Comparison of ENCODE assay signal across 8 cellular contexts in genomic region chr13:113207890-113208423, GRCh38. TPM values are rescaled to one million over a fixed set of nuclear protein-coding genes. Genes with fewer than 3 reads are reported as not detected.
A peak's percentile ranks its signal among the peaks of the same experiment; 100 is the strongest.
DNase-seq lines count a peak whose midpoint lies in the region; ATAC-seq and TF ChIP-seq lines count a peak whose summit lies in the region.

No MANE protein-coding gene starts in this region.

- no peak for TF ChIP-seq CTCF in RWPE2 (IDR thresholded peaks at IDR 0.05; ENCODE audit: poor library complexity, severe bottlenecking)
- TF ChIP-seq CTCF in vagina (IDR thresholded peaks at IDR 0.05): no peak

- H3K4me3 ChIP-seq in RWPE2 (ENCODE audit: severe bottlenecking) (peak overlapping the region; percentile 74), mesodermal cell (ENCODE audit: extremely low read depth, insufficient read depth, low read length, poor library complexity, severe bottlenecking) (peak overlapping the region; percentile 80), vagina (peak overlapping the region; percentile 78 to 98)
- peak overlapping the region; percentile 91 for H3K4me3 ChIP-seq in effector memory CD4-positive, alpha-beta T cell (ENCODE audit: insufficient read depth, low read depth, low read length, poor library complexity, severe bottlenecking)

- peak; percentile 1 for ATAC-seq in GM18867 (IDR thresholded peaks at IDR 0.05; ENCODE audit: unreplicated experiment)
- peak; percentile 8 for ATAC-seq in HG03139 (IDR thresholded peaks at IDR 0.05; ENCODE audit: unreplicated experiment)
- ATAC-seq in RWPE2 (ENCODE audit: low read depth): peak; percentile 37

- 1 to 2% methylated on average over 38 to 40 of the region's 45 CpGs for WGBS in mesodermal cell (ENCODE audit: insufficient coverage in 2 of 2), 2 experiments

- no peaks in the 10 kb centered on the region for H3K9me3 ChIP-seq in RWPE2 (ENCODE audit: severe bottlenecking)
- no peaks in the 10 kb centered on the region for H3K9me3 ChIP-seq in effector memory CD4-positive, alpha-beta T cell (ENCODE audit: control insufficient read depth, low read length)
- no peaks in the 10 kb centered on the region for H3K9me3 ChIP-seq in mesodermal cell (ENCODE audit: control insufficient read depth, low read length)
- no peaks in the 10 kb centered on the region for H3K9me3 ChIP-seq in vagina

- H3K27me3 ChIP-seq in RWPE2 (ENCODE audit: insufficient read depth, poor library complexity, severe bottlenecking): no peaks in the 10 kb centered on the region
- no peaks in the 10 kb centered on the region for H3K27me3 ChIP-seq in effector memory CD4-positive, alpha-beta T cell (replicated peaks; ENCODE audit: control insufficient read depth, insufficient read depth, low read length, poor library complexity, severe bottlenecking)
- no peaks in the 10 kb centered on the region for H3K27me3 ChIP-seq in vagina

- intact Hi-C loops in vagina (cut with DNase I): loop anchor here (10.0 kb wide), 1 partner anchor 87 kb away; the partner anchor contains the start of gene LAMP1

- DNase-seq in AG20443 (ENCODE audit: low spot score) (peak; percentile 68), RWPE2 (ENCODE audit: low spot score) (no peak), vagina (ENCODE audit: extremely low spot score in 2 of 2) (no peak)
- no peak for DNase-seq in effector memory CD4-positive, alpha-beta T cell
- DNase-seq in central memory CD4-positive, alpha-beta T cell: no peak

- H3K27ac ChIP-seq in RWPE2 (ENCODE audit: poor library complexity, severe bottlenecking) (peak overlapping the region; percentile 88), mesodermal cell (ENCODE audit: low read depth, low read length, severe bottlenecking) (peak overlapping the region; percentile 98), vagina (peak overlapping the region; percentile 99)
- H3K27ac ChIP-seq in effector memory CD4-positive, alpha-beta T cell (ENCODE audit: insufficient read depth, low read length, poor library complexity, severe bottlenecking): peak overlapping the region; percentile 93

- H3K4me1 ChIP-seq in RWPE2 (ENCODE audit: insufficient read depth, poor library complexity, severe bottlenecking): peaks cover 14% of the 10 kb centered on the region
- H3K4me1 ChIP-seq in effector memory CD4-positive, alpha-beta T cell (ENCODE audit: control insufficient read depth, insufficient read depth, low read length, poor library complexity, severe bottlenecking): peaks cover 26% of the 10 kb centered on the region
- H3K4me1 ChIP-seq in mesodermal cell (ENCODE audit: control insufficient read depth, insufficient read depth, low read length, poor library complexity, severe bottlenecking): peaks cover 24% of the 10 kb centered on the region
- peaks cover 77% of the 10 kb centered on the region for H3K4me1 ChIP-seq in vagina

- TF ChIP-seq POLR2A in vagina (IDR thresholded peaks at IDR 0.05): no peak

- peaks cover 49% of the 10 kb centered on the region for H3K36me3 ChIP-seq in RWPE2 (ENCODE audit: low read depth)
- H3K36me3 ChIP-seq in effector memory CD4-positive, alpha-beta T cell (ENCODE audit: control insufficient read depth, insufficient read depth, low read length): peaks cover 4% of the 10 kb centered on the region
- H3K36me3 ChIP-seq in mesodermal cell (ENCODE audit: control insufficient read depth, insufficient read depth, low read length): peaks cover 44% of the 10 kb centered on the region
- peaks cover 0 to 9% of the 10 kb centered on the region in 2 donors for H3K36me3 ChIP-seq in vagina

RNA-seq across cellular contexts. Expression of gene PCID2, which starts 0.5 kb away (rescaled TPM):
- polyA plus RNA-seq in mesodermal cell (2013, experiment 1 of 2): 46.9 TPM
- 47.9 TPM for polyA plus RNA-seq in mesodermal cell (2013, experiment 2 of 2)
- 44.9 TPM for total RNA-seq in vagina

RNA-seq across cellular contexts. Expression of gene CUL4A, which starts 1.5 kb away (rescaled TPM):
- polyA plus RNA-seq in mesodermal cell (2013, experiment 1 of 2): 63.4 TPM
- polyA plus RNA-seq in mesodermal cell (2013, experiment 2 of 2): 56.3 TPM
- 110 TPM for total RNA-seq in vagina

RNA-seq across cellular contexts. Expression of gene PROZ, which starts 49.5 kb away (rescaled TPM):
- polyA plus RNA-seq in mesodermal cell (2013, experiment 1 of 2): not detected
- polyA plus RNA-seq in mesodermal cell (2013, experiment 2 of 2): not detected
- not detected for total RNA-seq in vagina
